Comparison of ENCODE assay signal across 30 cellular contexts in the genomic region with DNA sequence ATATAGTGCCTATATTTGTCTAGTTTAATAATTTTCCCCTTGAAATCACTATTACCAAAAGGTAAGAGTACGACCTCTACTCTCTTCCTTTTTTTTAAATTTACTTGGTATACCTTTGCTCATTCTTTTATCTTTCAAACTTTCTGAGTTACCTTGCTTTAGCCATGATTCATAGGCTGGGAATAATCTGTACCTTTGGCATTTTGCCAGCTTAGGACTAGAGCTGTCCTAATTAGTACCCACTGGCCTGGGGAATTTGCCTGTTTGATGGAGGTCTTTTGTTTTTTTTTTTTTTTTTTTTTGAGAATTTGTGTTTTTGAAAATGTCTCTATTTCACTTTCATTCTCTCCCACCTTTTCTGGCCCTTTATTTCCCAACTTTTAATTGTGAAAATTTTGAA. TPM values are rescaled to one million over a fixed set of nuclear protein-coding genes. Genes with fewer than 3 reads are reported as not detected.
A peak's percentile ranks its signal among the peaks of the same experiment; 100 is the strongest.
DNase-seq lines count a peak whose midpoint lies in the region; ATAC-seq, FAIRE-seq and TF ChIP-seq lines count a peak whose summit lies in the region.
"Had no signal": no experiment of that assay in that cellular context is flagged by ENCODE, and none has a peak within 500 bp of the region (broad histone marks: within the 10 kb centered on the region; RNA-seq: fewer than 3 reads in every experiment).

No MANE protein-coding gene starts in this region.

- H3K4me3 Mint-ChIP-seq in MCF 10A (ENCODE audit: unreplicated experiment) (no peak overlapping the region), type B pancreatic cell (no peak overlapping the region)
- H3K4me3 Mint-ChIP-seq: activated naive CD8-positive, alpha-beta T cell; CD8-positive, alpha-beta memory T cell; effector memory CD8-positive, alpha-beta T cell; nephron; WTC11 had no signal

- H3K27me3 ChIP-seq in breast epithelium (no peaks in the 10 kb centered on the region), K562 (ENCODE audit: control insufficient read depth in 2 of 2, insufficient read depth in 2 of 2, low read length in 2 of 2) (0 out of 5 replicates have a peak, but pooled peaks cover 0 to 2% of the 10 kb centered on the region in 2 experiments)
- H3K27me3 ChIP-seq: cardiac muscle cell, SJSA1 had no signal

- H3K4me1 ChIP-seq in breast epithelium (no peaks in the 10 kb centered on the region), K562 (replicated peaks in 1 of 2; ENCODE audit: control insufficient read depth in 2 of 2, insufficient read depth in 2 of 2, low read length in 2 of 2) (no peaks in the 10 kb centered on the region)
- H3K4me1 ChIP-seq: psoas muscle, tibial artery had no signal

- H3K27me3 Mint-ChIP-seq in MCF 10A (ENCODE audit: insufficient read depth, unreplicated experiment): no peaks in the 10 kb centered on the region
- no peaks in the 10 kb centered on the region for H3K27me3 Mint-ChIP-seq in type B pancreatic cell
- H3K27me3 Mint-ChIP-seq: activated naive CD8-positive, alpha-beta T cell; effector memory CD8-positive, alpha-beta T cell had no signal

- H3K27ac Mint-ChIP-seq in MCF 10A (ENCODE audit: low read depth, unreplicated experiment) (no peak overlapping the region), type B pancreatic cell (no peak overlapping the region)
- H3K27ac Mint-ChIP-seq: activated naive CD8-positive, alpha-beta T cell; CD8-positive, alpha-beta memory T cell; effector memory CD8-positive, alpha-beta T cell; nephron; WTC11 had no signal

- no peak overlapping the region for H3K27ac ChIP-seq in breast epithelium
- H3K27ac ChIP-seq in K562 (ENCODE audit: extremely low read depth, low read depth, low read length): no peak overlapping the region
- H3K27ac ChIP-seq: cardiac muscle cell, coronary artery, psoas muscle, SJSA1, tibial artery had no signal

- POLR2A ChIA-PET in MCF 10A (lab: Yijun Ruan, JAX) (no interaction called here), K562 (lab: Yijun Ruan, JAX) (interaction anchor here (0.9 to 1.3 kb wide), 2 partner anchors 9 to 14 kb away, joined by 3 to 4 read pairs; no protein-coding TSS in a partner anchor)

- TF ChIP-seq EP300 in K562 (IDR thresholded peaks at IDR 0.05; ENCODE audit: low read length): no peak

- no peaks in the 10 kb centered on the region for H3K4me1 Mint-ChIP-seq in MCF 10A (ENCODE audit: insufficient read depth, unreplicated experiment)
- peaks cover 14% of the 10 kb centered on the region for H3K4me1 Mint-ChIP-seq in type B pancreatic cell (ENCODE audit: unreplicated experiment)

- no peak overlapping the region for H2AFZ ChIP-seq in K562 (ENCODE audit: low read depth, low read length)

- no peak for TF ChIP-seq RAD21 in K562 (CRISPR knock-in tag; conservative IDR thresholded peaks at IDR 0.05 in 1 of 2, IDR thresholded peaks at IDR 0.05 in 1 of 2)

- H3K9me1 ChIP-seq in K562 (ENCODE audit: control insufficient read depth, insufficient read depth, low read length): no peaks in the 10 kb centered on the region

- no peaks in the 10 kb centered on the region for H4K20me1 ChIP-seq in K562 (replicated peaks; ENCODE audit: control insufficient read depth, insufficient read depth, low read length)

- ATAC-seq in K562 (no peak), GM21619 (IDR thresholded peaks at IDR 0.05; ENCODE audit: unreplicated experiment) (no peak)
- ATAC-seq: effector memory CD8-positive, alpha-beta T cell; HCT116; psoas muscle; WTC11 had no signal

- H3K36me3 ChIP-seq in breast epithelium (no peaks in the 10 kb centered on the region), K562 (ENCODE audit: control insufficient read depth, insufficient read depth, low read length) (no peaks in the 10 kb centered on the region)
- H3K36me3 ChIP-seq: cardiac muscle cell, SJSA1, tibial artery had no signal

- H3K9me3 ChIP-seq in breast epithelium (no peaks in the 10 kb centered on the region), K562 (replicated peaks; ENCODE audit: control insufficient read depth, insufficient read depth, low read depth, low read length) (no peaks in the 10 kb centered on the region)
- H3K9me3 ChIP-seq: psoas muscle, SJSA1, tibial artery had no signal

- in situ Hi-C loops in K562 (cut with MboI): loop anchor here (25.0 kb wide), 1 partner anchor 596 kb away; a partner anchor contains a TSS

- H3K4me2 ChIP-seq in K562 (ENCODE audit: insufficient read depth, low read length): no peak overlapping the region

- no TSS peak for BruUV-seq in MCF 10A (replicated peaks; lab: Mats Ljungman, UMichigan)
- no TSS peak for BruUV-seq in K562 (replicated peaks; lab: Mats Ljungman, UMichigan)

- TF ChIP-seq POLR2A in breast epithelium (IDR thresholded peaks at IDR 0.05): no peak
- no peak for TF ChIP-seq POLR2A in K562 (conservative IDR thresholded peaks at IDR 0.05)

- no peaks in the 10 kb centered on the region for H3K36me3 Mint-ChIP-seq in MCF 10A (ENCODE audit: insufficient read depth, unreplicated experiment)
- no peaks in the 10 kb centered on the region for H3K36me3 Mint-ChIP-seq in type B pancreatic cell
- H3K36me3 Mint-ChIP-seq: WTC11 had no signal

- CTCF ChIA-PET in MCF 10A (lab: Yijun Ruan, JAX) (interaction anchor here (0.6 to 1.5 kb wide), 6 partner anchors 44 to 410 kb away, joined by 3 to 4 read pairs (median 4); no protein-coding TSS in a partner anchor), K562 (lab: Yijun Ruan, JAX; ENCODE audit: low intra/inter-chr PET ratio) (interaction anchor here (0.5 kb wide), 1 partner anchor 403 kb away, joined by 3 read pairs; no protein-coding TSS in a partner anchor)

- 21% methylated on average over 1 of the region's 1 CpG for WGBS in K562 (ENCODE audit: insufficient coverage, low coverage, missing lambda C conversion rate)

- DNase-seq in MCF 10A (ENCODE audit: unreplicated experiment) (peak; percentile 60), breast epithelium (ENCODE audit: low spot score in 2 of 2) (no peak), NCI-H69 (lab: John Stamatoyannopoulos, UW) (peak; percentile 84), K562 (ENCODE audit: extremely low read depth in 1 of 4, low spot score in 3 of 4) (no peak), cardiac septum (ENCODE audit: low spot score) (no peak), type B pancreatic cell (ENCODE audit: extremely low spot score, unreplicated experiment) (no peak)
- DNase-seq: activated CD4-positive, alpha-beta T cell treated with anti-CD3 and anti-CD28 coated beads, Interleukin-2, amount 50 U/mL, for 1 hour; activated effector memory CD4-positive, alpha-beta T cell treated with anti-CD3 and anti-CD28 coated beads, Interleukin-2, amount 50 U/mL, for 16 hours; activated T-cell treated with anti-CD3 and anti-CD28 coated beads, Interleukin-2, amount 50 U/mL, for 1 hour; CD8-positive, alpha-beta memory T cell; DMS 273 treated with DMSO at 0.1 percent for 48 hours; effector memory CD8-positive, alpha-beta T cell; erythroblast; KBM-7; MM.1S; NCI-H1105 treated with DMSO at 0.1 percent for 48 hours; NCI-H2081 treated with DMSO at 0.1 percent for 48 hours; NCI-H524 treated with DMSO at 0.1 percent for 48 hours; psoas muscle; stimulated activated CD4-positive, alpha-beta T cell treated with anti-CD3 and anti-CD28 coated beads, Interleukin-15, amount 100 ng/mL, for 24 hours; stimulated activated CD4-positive, alpha-beta T cell treated with anti-CD3 and anti-CD28 coated beads, Interleukin-4, amount 100 ng/mL, for 4 hours; tibial artery had no signal

- H3K4me3 ChIP-seq in breast epithelium: no peak overlapping the region
- H3K4me3 ChIP-seq in K562: no peak overlapping the region
- H3K4me3 ChIP-seq: cardiac muscle cell, coronary artery, psoas muscle, SJSA1, tibial artery had no signal

- H3K9ac ChIP-seq in K562 (ENCODE audit: insufficient read depth in 1 of 2, low read depth in 2 of 2, low read length in 2 of 2): no peak overlapping the region

- H3K79me2 ChIP-seq in K562 (ENCODE audit: control insufficient read depth, insufficient read depth, low read length): no peaks in the 10 kb centered on the region

- no peak for TF ChIP-seq CTCF in MCF 10A (IDR thresholded peaks at IDR 0.05; ENCODE audit: unreplicated experiment)
- no peak for TF ChIP-seq CTCF in breast epithelium (IDR thresholded peaks at IDR 0.05)
- TF ChIP-seq CTCF in K562 (IDR thresholded peaks at IDR 0.05 in 2 of 3, conservative IDR thresholded peaks at IDR 0.05 in 1 of 3; ENCODE audit: insufficient read depth in 2 of 3, low read depth in 1 of 3, low read length in 3 of 3): no peak
- TF ChIP-seq CTCF in type B pancreatic cell (conservative IDR thresholded peaks at IDR 0.05): no peak

- intact Hi-C loops in MCF 10A (cut with micrococcal nuclease): no loop called here
- intact Hi-C loops in breast epithelium (cut with DNase I; ENCODE audit: low total_unique reads): no loop called here
- intact Hi-C loops in K562 (cut with micrococcal nuclease): no loop called here
- intact Hi-C loops in cardiac septum (cut with DNase I): no loop called here

- no peaks in the 10 kb centered on the region for H3K9me3 Mint-ChIP-seq in MCF 10A (ENCODE audit: unreplicated experiment)
- H3K9me3 Mint-ChIP-seq in type B pancreatic cell: no peaks in the 10 kb centered on the region
- H3K9me3 Mint-ChIP-seq: CD8-positive, alpha-beta memory T cell; effector memory CD8-positive, alpha-beta T cell; nephron; WTC11 had no signal

- no peak for FAIRE-seq in K562 (lab: Jason Lieb, UNC)

RNA-seq across cellular contexts. Expression of a gene that starts 8.7 kb away (rescaled TPM):
- 0.56 and 1.1 TPM in 2 replicates for total RNA-seq in MCF 10A (2022)
- total RNA-seq in breast epithelium: 1 to 10 TPM in 2 of 3 donors, under 1 TPM in 1; 0.64 to 8.3 (median 6.2) TPM
- 0.51 and 0.88 TPM in 2 replicates for total RNA-seq in K562 (2011; cell fraction: chromatin; rRNA removed; ENCODE audit: low replicate concordance)
- total RNA-seq in K562 (2011; cell fraction: nucleolus; rRNA removed): 0.33 and 0.39 TPM in 2 replicates
- total RNA-seq in K562 (2011; cell fraction: nucleoplasm; rRNA removed): 0.31 TPM in 1 of 2 replicates, not detected in the other
- 0.04 and 1.5 TPM in 2 replicates for total RNA-seq in K562 (2014; rRNA removed)
- total RNA-seq in K562 (2014; rRNA removed; fragmentation: Illumina TruSeq; extraction: Trizol): 0.04 and 0.06 TPM in 2 replicates
- 0.07 and 0.41 TPM in 2 replicates for total RNA-seq in K562 (2015; rRNA removed; fragmentation: Illumina TruSeq; extraction: Trizol)
- not detected in 2 replicates for total RNA-seq in K562 (2021)
- 0.35 and 0.62 TPM in 2 replicates for polyA plus RNA-seq in K562 (2011; rRNA removed)
- 0.22 and 0.51 TPM in 2 replicates for polyA plus RNA-seq in K562 (2011; cell fraction: cytosol; rRNA removed)
- 0.70 and 0.79 TPM in 2 replicates for polyA plus RNA-seq in K562 (2011; cell fraction: nucleus; rRNA removed)
- polyA plus RNA-seq in K562 (2012): 0.08 and 0.10 TPM in 2 replicates
- polyA plus RNA-seq in K562 (2014; fragmentation: Illumina TruSeq; extraction: Trizol): 0.15 and 0.25 TPM in 2 replicates
- polyA plus RNA-seq in K562 (2014; fragmentation: Nextera tagmentation; extraction: Ambion mirVana): under 1 TPM in 1 of 2 experiments, not detected in 1; 0.06 TPM
- polyA plus RNA-seq in K562 (2014; rRNA removed): 0.12 and 0.24 TPM in 2 replicates
- 0.25 and 0.33 TPM in 2 replicates for polyA minus RNA-seq in K562 (2011; rRNA and poly(A)+ RNA removed)
- not detected in 2 replicates for polyA minus RNA-seq in K562 (2011; cell fraction: cytosol; rRNA and poly(A)+ RNA removed)
- 0.13 and 0.78 TPM in 2 replicates for polyA minus RNA-seq in K562 (2011; cell fraction: nucleus; rRNA and poly(A)+ RNA removed)
- total RNA-seq in cardiac septum: 0.86 TPM
- 14.0 and 18.5 TPM in 2 replicates for total RNA-seq in type B pancreatic cell (ENCODE audit: low replicate concordance)

RNA-seq across cellular contexts. Expression of a gene that starts 24.7 kb away (rescaled TPM):
- total RNA-seq in MCF 10A (2022): 24.8 and 27.6 TPM in 2 replicates
- total RNA-seq in breast epithelium: 10 to 100 TPM in 2 of 3 donors, 1 to 10 TPM in 1; 5.8 to 55.8 (median 48.2) TPM
- 20.4 and 37.7 TPM in 2 replicates for total RNA-seq in K562 (2011; cell fraction: chromatin; rRNA removed; ENCODE audit: low replicate concordance)
- 22.1 and 26.2 TPM in 2 replicates for total RNA-seq in K562 (2011; cell fraction: nucleolus; rRNA removed)
- total RNA-seq in K562 (2011; cell fraction: nucleoplasm; rRNA removed): 15.3 and 17.9 TPM in 2 replicates
- 7.4 and 12.3 TPM in 2 replicates for total RNA-seq in K562 (2014; rRNA removed)
- 4.5 and 5.1 TPM in 2 replicates for total RNA-seq in K562 (2014; rRNA removed; fragmentation: Illumina TruSeq; extraction: Trizol)
- 1.8 and 2.7 TPM in 2 replicates for total RNA-seq in K562 (2015; rRNA removed; fragmentation: Illumina TruSeq; extraction: Trizol)
- total RNA-seq in K562 (2021): 7.7 and 8.8 TPM in 2 replicates
- polyA plus RNA-seq in K562 (2011; rRNA removed): 7.2 and 8.1 TPM in 2 replicates
- 6.9 and 10.1 TPM in 2 replicates for polyA plus RNA-seq in K562 (2011; cell fraction: cytosol; rRNA removed)
- polyA plus RNA-seq in K562 (2011; cell fraction: nucleus; rRNA removed): 6.3 and 9.5 TPM in 2 replicates
- polyA plus RNA-seq in K562 (2012): 4.5 and 6.8 TPM in 2 replicates
- polyA plus RNA-seq in K562 (2014; fragmentation: Illumina TruSeq; extraction: Trizol): 6.7 and 8.6 TPM in 2 replicates
- polyA plus RNA-seq in K562 (2014; fragmentation: Nextera tagmentation; extraction: Ambion mirVana): 1 to 10 TPM; 1.5 to 2.4 TPM
- polyA plus RNA-seq in K562 (2014; rRNA removed): 2.8 and 7.0 TPM in 2 replicates
- polyA minus RNA-seq in K562 (2011; rRNA and poly(A)+ RNA removed): 9.1 and 9.4 TPM in 2 replicates
- polyA minus RNA-seq in K562 (2011; cell fraction: cytosol; rRNA and poly(A)+ RNA removed): 1.8 and 4.4 TPM in 2 replicates
- polyA minus RNA-seq in K562 (2011; cell fraction: nucleus; rRNA and poly(A)+ RNA removed): 9.3 and 12.7 TPM in 2 replicates
- 0.65 TPM for total RNA-seq in cardiac septum
- 17.2 and 87.4 TPM in 2 replicates for total RNA-seq in type B pancreatic cell (ENCODE audit: low replicate concordance)

Comparison
In these comparisons a context has a peak if more than half of its experiments do, and no peak if none do; other contexts are left out.
1. DNase-seq: peak in MCF 10A (single experiment) and NCI-H69 (single experiment); none in breast epithelium (0 of 2), K562 (0 of 4), cardiac septum (single experiment) and type B pancreatic cell (single experiment).